ENCODE assay signal across 27 cellular contexts in genomic region chr12:32939801-32940200, GRCh38.
"Had no signal": no experiment of that assay in that cellular context is flagged by ENCODE, and none has a peak within 500 bp of the region (broad histone marks: within the 10 kb centered on the region; RNA-seq: fewer than 3 reads in every experiment).

No MANE protein-coding gene starts in this region.

- H3K27ac ChIP-seq: stomach, suprapubic skin, testis, thoracic aorta, thyroid gland, tibial artery, tibial nerve, transverse colon, upper lobe of left lung, upper lobe of right lung, uterus, vagina had no signal

- H3K9me3 ChIP-seq: stomach, suprapubic skin, testis, thoracic aorta, thyroid gland, tibial artery, tibial nerve, transverse colon, upper lobe of left lung, upper lobe of right lung, uterus, vagina had no signal

- DNase-seq: stimulated activated CD4-positive, alpha-beta T cell treated with anti-CD3 and anti-CD28 coated beads, Interleukin-2, amount 100 ng/mL, for 48 hours; stimulated activated CD4-positive, alpha-beta T cell treated with anti-CD3 and anti-CD28 coated beads, Interleukin-4, amount 100 ng/mL, for 1 hour; stimulated activated CD4-positive, alpha-beta T cell treated with anti-CD3 and anti-CD28 coated beads, Interleukin-4, amount 100 ng/mL, for 24 hours; stimulated activated CD4-positive, alpha-beta T cell treated with anti-CD3 and anti-CD28 coated beads, Interleukin-4, amount 100 ng/mL, for 4 hours; stimulated activated CD8-positive, alpha-beta memory T cell treated with anti-CD3 and anti-CD28 coated beads, Interleukin-4, amount 100 ng/mL, for 48 hours; stimulated activated naive B cell treated with anti-CD40 and anti-IgM and Interleukin-4, amounts not matched to agents 10 μg/mL and 1 μg/mL and 100 μg/mL, for 72 hours; stimulated activated naive CD4-positive, alpha-beta T cell; stimulated activated naive CD4-positive, alpha-beta T cell treated with Interleukin-2 at 50 U/mL for 16 hours; stimulated activated naive CD8-positive, alpha-beta T cell treated with anti-CD3 and anti-CD28 coated beads, Interleukin-15, amount 100 ng/mL, for 72 hours; stimulated activated naive CD8-positive, alpha-beta T cell treated with anti-CD3 and anti-CD28 coated beads, Interleukin-15, Interleukin-2, amounts not matched to agents 100 U/mL and 50 U/mL, for 24 hours; stomach; substantia nigra; testis; thyroid gland; tibial artery; transverse colon; trophoblast cell; upper lobe of left lung; upper lobe of right lung; uterus had no signal

- H3K4me1 ChIP-seq: stomach, suprapubic skin, testis, thyroid gland, tibial artery, tibial nerve, transverse colon, upper lobe of left lung, upper lobe of right lung, uterus, vagina had no signal

- FAIRE-seq: urothelium cell line had no signal

- H3K27me3 ChIP-seq: stomach, suprapubic skin, testis, thyroid gland, tibial artery, tibial nerve, transverse colon, upper lobe of left lung, upper lobe of right lung, uterus, vagina had no signal

- H3K4me3 ChIP-seq: stomach, suprapubic skin, testis, thoracic aorta, thyroid gland, tibial artery, tibial nerve, transverse colon, upper lobe of left lung, upper lobe of right lung, uterus, vagina had no signal

- H3K36me3 ChIP-seq: stomach, suprapubic skin, thoracic aorta, thyroid gland, tibial artery, tibial nerve, transverse colon, upper lobe of left lung, upper lobe of right lung, uterus, vagina had no signal

- ATAC-seq: stimulated activated effector memory CD8-positive, alpha-beta T cell treated with anti-CD3 and anti-CD28 coated beads, Interleukin-12 subunit alpha, Interleukin-12 subunit beta, amount 100 ng/mL, for 72 hours; stimulated activated memory B cell treated with anti-CD40 and anti-IgM and Interleukin-4, amounts not matched to agents 10 μg/mL and 1 μg/mL and 100 μg/mL, for 72 hours; stimulated activated naive B cell treated with anti-CD40 and anti-IgM and Interleukin-4, amounts not matched to agents 10 μg/mL and 1 μg/mL and 100 μg/mL, for 72 hours; stimulated activated naive CD8-positive, alpha-beta T cell treated with anti-CD3 and anti-CD28 coated beads, Interleukin-15, amount 100 ng/mL, for 72 hours; stimulated activated naive CD8-positive, alpha-beta T cell treated with anti-CD3 and anti-CD28 coated beads, Interleukin-15, Interleukin-2, amounts not matched to agents 100 U/mL and 50 U/mL, for 24 hours; upper lobe of right lung had no signal
